Comparison of ENCODE assay signal across 24 cellular contexts in the genomic region with DNA sequence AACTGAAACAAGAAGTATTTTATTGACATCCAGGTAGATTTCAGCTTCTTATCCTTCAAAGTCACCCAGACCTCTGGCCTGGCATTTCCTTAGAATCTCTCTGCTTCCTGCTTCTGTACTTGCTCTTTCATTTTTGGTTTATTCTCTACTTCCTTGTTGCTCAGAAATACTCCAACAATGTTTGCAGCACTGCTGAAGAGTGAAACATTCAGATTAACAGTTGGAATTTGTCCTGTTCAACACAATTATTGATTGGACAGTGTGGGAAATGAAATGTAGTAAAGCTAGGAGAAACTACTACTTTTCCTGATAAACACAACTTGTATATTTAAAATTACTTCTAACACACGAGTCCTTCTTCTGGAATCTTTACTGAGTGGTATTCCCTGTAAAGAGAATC.
"Had no signal": no experiment of that assay in that cellular context is flagged by ENCODE, and none has a peak within 500 bp of the region (broad histone marks: within the 10 kb centered on the region; RNA-seq: fewer than 3 reads in every experiment).

No MANE protein-coding gene starts in this region.

- H2AFZ ChIP-seq: hepatocyte, neural progenitor cell had no signal

- H3K27ac ChIP-seq: heart right ventricle, hepatocyte, left lung, neural progenitor cell, neutrophil, ovary, right atrium auricular region, skin epidermis, spleen, thyroid gland, transverse colon, upper lobe of left lung had no signal

- H3K79me2 ChIP-seq: hepatocyte had no signal

- H3K36me3 ChIP-seq: heart right ventricle, left lung, neural progenitor cell, neutrophil, ovary, right atrium auricular region, spleen, thyroid gland, transverse colon, upper lobe of left lung had no signal

- H3K27me3 ChIP-seq: heart right ventricle, hepatocyte, left lung, neural progenitor cell, neutrophil, ovary, right atrium auricular region, spleen, thyroid gland, transverse colon, upper lobe of left lung had no signal

- H3K4me1 ChIP-seq: heart right ventricle, left lung, neural progenitor cell, right atrium auricular region, spleen, thyroid gland, transverse colon, upper lobe of left lung had no signal

- H3K4me3 ChIP-seq: heart right ventricle, hepatocyte, left lung, lung, neural progenitor cell, ovary, right atrium auricular region, skin epidermis, spleen, thyroid gland, transverse colon, upper lobe of left lung had no signal

- H3K4me2 ChIP-seq: hepatocyte, neural progenitor cell had no signal

- H3K9me3 ChIP-seq: neutrophil, ovary, thyroid gland had no signal

- ATAC-seq: heart right ventricle; left cardiac atrium; left lung; natural killer cell; sciatic nerve; stimulated activated effector memory CD8-positive, alpha-beta T cell treated with anti-CD3 and anti-CD28 coated beads, Interleukin-12 subunit alpha, Interleukin-12 subunit beta, amount 100 ng/mL, for 72 hours had no signal

- DNase-seq: heart right ventricle; islet precursor cell; left cardiac atrium; left lung; mesendoderm; naive B cell; natural killer cell; nephron progenitor cell; ovary; spleen; stimulated activated CD4-positive, alpha-beta T cell treated with anti-CD3 and anti-CD28 coated beads, Interleukin-4, amount 100 ng/mL, for 24 hours; stimulated activated naive CD4-positive, alpha-beta T cell; substantia nigra; thyroid gland; transverse colon; upper lobe of left lung had no signal

- H3K9ac ChIP-seq: neural progenitor cell had no signal
